In genomic region chr1:28246427-28246832, GRCh38 we compare ENCODE assay signal across 8 cellular contexts. TPM values are rescaled to one million over a fixed set of nuclear protein-coding genes. Genes with fewer than 3 reads are reported as not detected.
DNase-seq lines count a peak whose midpoint lies in the region; ATAC-seq and TF ChIP-seq lines count a peak whose summit lies in the region.

No MANE protein-coding gene starts in this region.

- ATAC-seq in GM21825 (IDR thresholded peaks at IDR 0.05; ENCODE audit: unreplicated experiment) (no peak), HG03342 (IDR thresholded peaks at IDR 0.05; ENCODE audit: unreplicated experiment) (no peak)

- peak overlapping the region; percentile 80 for H3K4me3 Mint-ChIP-seq in neural progenitor cell

- H3K27ac ChIP-seq in ACC112 (ENCODE audit: low read depth, low read length), result peak overlapping the region; percentile 66
- H3K27ac ChIP-seq in effector memory CD4-positive, alpha-beta T cell (ENCODE audit: insufficient read depth, low read length, poor library complexity, severe bottlenecking), result peak overlapping the region; percentile 95
- H3K27ac ChIP-seq in neural progenitor cell, result no peak overlapping the region

- H3K27me3 Mint-ChIP-seq in neural progenitor cell (ENCODE audit: insufficient read depth, low read depth), result peaks cover 13% of the 10 kb centered on the region

- H3K36me3 Mint-ChIP-seq in neural progenitor cell, result no peaks in the 10 kb centered on the region

- H3K4me2 ChIP-seq in neural progenitor cell, result peak overlapping the region; percentile 75

- H3K79me2 ChIP-seq in ACC112 (ENCODE audit: control insufficient read depth, insufficient read depth, low read length, unreplicated experiment), result no peaks in the 10 kb centered on the region
- H3K79me2 ChIP-seq in neural progenitor cell (ENCODE audit: low read depth), result peaks cover 12% of the 10 kb centered on the region

- H3K4me1 ChIP-seq in ACC112 (ENCODE audit: control insufficient read depth, insufficient read depth, low read length, unreplicated experiment) (peaks cover 29% of the 10 kb centered on the region), neural progenitor cell (peaks cover 20% of the 10 kb centered on the region)
- H3K4me1 ChIP-seq in effector memory CD4-positive, alpha-beta T cell (ENCODE audit: control insufficient read depth, insufficient read depth, low read length, poor library complexity, severe bottlenecking), result peaks cover 49% of the 10 kb centered on the region

- no peaks in the 10 kb centered on the region for H3K36me3 ChIP-seq in ACC112 (ENCODE audit: insufficient read depth, low read length)
- H3K36me3 ChIP-seq in effector memory CD4-positive, alpha-beta T cell (ENCODE audit: control insufficient read depth, insufficient read depth, low read length), result no peaks in the 10 kb centered on the region
- no peaks in the 10 kb centered on the region for H3K36me3 ChIP-seq in neural progenitor cell

- H3K4me3 ChIP-seq in ACC112 (ENCODE audit: low read depth, low read length) (peak overlapping the region; percentile 80), neural progenitor cell (peak overlapping the region; percentile 61)
- H3K4me3 ChIP-seq in effector memory CD4-positive, alpha-beta T cell (ENCODE audit: insufficient read depth, low read depth, low read length, poor library complexity, severe bottlenecking), result peak overlapping the region; percentile 74

- no peak for TF ChIP-seq CTCF in neural progenitor cell (IDR thresholded peaks at IDR 0.05)

- peak; percentile 42 for DNase-seq in G401 (ENCODE audit: low spot score)
- peak; percentile 87 for DNase-seq in RPMI8226
- DNase-seq in effector memory CD4-positive, alpha-beta T cell, result peak in 1 of 3 donors; percentile 34
- DNase-seq in neural progenitor cell (ENCODE audit: low spot score), result no peak
- no peak for DNase-seq in epidermal melanocyte (ENCODE audit: insufficient read length, low spot score)

- H3K27ac Mint-ChIP-seq in neural progenitor cell, result no peak overlapping the region

- H2AFZ ChIP-seq in ACC112 (ENCODE audit: low read length, unreplicated experiment) (peak overlapping the region; percentile 49), neural progenitor cell (replicated peaks) (peak overlapping the region; percentile 22)

- peak overlapping the region; percentile 40 for H3K9ac ChIP-seq in neural progenitor cell

- in situ Hi-C loops in G401 (cut with HindIII; ENCODE audit: low sequenced_read_pairs), result no loop called here

- no peaks in the 10 kb centered on the region for H3K27me3 ChIP-seq in ACC112 (ENCODE audit: insufficient read depth, low read length)
- H3K27me3 ChIP-seq in effector memory CD4-positive, alpha-beta T cell (replicated peaks; ENCODE audit: control insufficient read depth, insufficient read depth, low read length, poor library complexity, severe bottlenecking), result no peaks in the 10 kb centered on the region
- no peaks in the 10 kb centered on the region for H3K27me3 ChIP-seq in neural progenitor cell

- H3K9me3 Mint-ChIP-seq in neural progenitor cell, result no peaks in the 10 kb centered on the region

- no peaks in the 10 kb centered on the region for H4K20me1 ChIP-seq in neural progenitor cell (ENCODE audit: low read depth)

- H3K4me1 Mint-ChIP-seq in neural progenitor cell, result peaks cover 27% of the 10 kb centered on the region

- no peaks in the 10 kb centered on the region for H3K9me3 ChIP-seq in effector memory CD4-positive, alpha-beta T cell (ENCODE audit: control insufficient read depth, low read length)
- no peaks in the 10 kb centered on the region for H3K9me3 ChIP-seq in neural progenitor cell (ENCODE audit: low read depth)

- H3F3A ChIP-seq in neural progenitor cell (ENCODE audit: low read depth), result peaks cover 30% of the 10 kb centered on the region

RNA-seq across cellular contexts. Expression of gene ATP5IF1, which starts 10.5 kb away (rescaled TPM):
- 79.9 and 135 TPM in 2 replicates for total RNA-seq in G401 (2014; rRNA removed; shearing (Covaris generic))
- 187 and 198 TPM in 2 replicates for total RNA-seq in neural progenitor cell (ENCODE audit: low replicate concordance)

RNA-seq across cellular contexts. Expression of gene SESN2, which starts 12.9 kb away (rescaled TPM):
- 54.0 and 56.6 TPM in 2 replicates for total RNA-seq in G401 (2014; rRNA removed; shearing (Covaris generic))
- total RNA-seq in neural progenitor cell (ENCODE audit: low replicate concordance), result 7.6 and 19.1 TPM in 2 replicates

RNA-seq across cellular contexts. Expression of gene DNAJC8, which starts 13.6 kb away (rescaled TPM):
- 195 and 220 TPM in 2 replicates for total RNA-seq in G401 (2014; rRNA removed; shearing (Covaris generic))
- 92.0 and 117 TPM in 2 replicates for total RNA-seq in neural progenitor cell (ENCODE audit: low replicate concordance)

Comparison
In these comparisons a context has a peak if more than half of its experiments do, and no peak if none do; other contexts are left out.
1. DNase-seq: peak in G401 (single experiment) and RPMI8226 (single experiment); none in neural progenitor cell (single experiment) and epidermal melanocyte (single experiment).
2. Peak in every context shown above with its lines, with median percentiles within 50 percentile points of each other: H3K4me3 ChIP-seq.